ENCODE assay signal across 10 cellular contexts in genomic region chr3:52120576-52121458, GRCh38. TPM values are rescaled to one million over a fixed set of nuclear protein-coding genes. Genes with fewer than 3 reads are reported as not detected.
DNase-seq lines count a peak whose midpoint lies in the region; ATAC-seq and TF ChIP-seq lines count a peak whose summit lies in the region.
"Had no signal": no experiment of that assay in that cellular context is flagged by ENCODE, and none has a peak within 500 bp of the region (broad histone marks: within the 10 kb centered on the region; RNA-seq: fewer than 3 reads in every experiment).

No MANE protein-coding gene starts in this region.

- in situ Hi-C loops in brain microvascular endothelial cell (cut with HindIII; ENCODE audit: low pct_ligation_motif_present, low sequenced_read_pairs): no loop called here

- intact Hi-C loops in left colon (cut with DNase I, micrococcal nuclease): loop anchor here in 1 of 2 donors (5.0 kb wide), 1 partner anchor 119 kb away; no protein-coding TSS in a partner anchor

- H3K9me3 Mint-ChIP-seq in neural crest cell: no peaks in the 10 kb centered on the region
- H3K9me3 Mint-ChIP-seq: stimulated activated naive CD8-positive, alpha-beta T cell treated with anti-CD3 and anti-CD28 coated beads, Interleukin-15, amount 100 ng/mL, for 72 hours had no signal

- H3K27ac Mint-ChIP-seq in neural crest cell (ENCODE audit: unreplicated experiment): peak overlapping the region; percentile 83

- ATAC-seq in HG02852 (IDR thresholded peaks at IDR 0.05; ENCODE audit: unreplicated experiment) (peak; percentile 8), HG02623 (IDR thresholded peaks at IDR 0.05; ENCODE audit: unreplicated experiment) (no peak), left colon (no peak)
- ATAC-seq: body of pancreas; stimulated activated naive CD8-positive, alpha-beta T cell treated with anti-CD3 and anti-CD28 coated beads, Interleukin-15, amount 100 ng/mL, for 72 hours had no signal

- DNase-seq in GM10266 (ENCODE audit: extremely low spot score) (peak; percentile 34), caudate nucleus (lab: John Stamatoyannopoulos, UW) (peak in 14 of 61 donors; percentile 6 to 56 (median 21)), neural crest cell (ENCODE audit: low read depth, low spot score) (no peak), HT-29 (ENCODE audit: low spot score) (no peak), brain microvascular endothelial cell (no peak), left colon (no peak)
- DNase-seq: stimulated activated naive CD8-positive, alpha-beta T cell treated with anti-CD3 and anti-CD28 coated beads, Interleukin-15, amount 100 ng/mL, for 72 hours had no signal

- no peak overlapping the region for H3K4me3 Mint-ChIP-seq in neural crest cell
- H3K4me3 Mint-ChIP-seq: stimulated activated naive CD8-positive, alpha-beta T cell treated with anti-CD3 and anti-CD28 coated beads, Interleukin-15, amount 100 ng/mL, for 72 hours had no signal

- H3K27me3 ChIP-seq in brain microvascular endothelial cell (replicated peaks): no peaks in the 10 kb centered on the region
- H3K27me3 ChIP-seq: body of pancreas had no signal

- H3K27me3 Mint-ChIP-seq in neural crest cell (ENCODE audit: low read depth): no peaks in the 10 kb centered on the region
- H3K27me3 Mint-ChIP-seq: stimulated activated naive CD8-positive, alpha-beta T cell treated with anti-CD3 and anti-CD28 coated beads, Interleukin-15, amount 100 ng/mL, for 72 hours had no signal

- peak overlapping the region; percentile 73 for H3K27ac ChIP-seq in caudate nucleus (ENCODE audit: low read depth, low read length)
- no peak overlapping the region for H3K27ac ChIP-seq in brain microvascular endothelial cell

- no peaks in the 10 kb centered on the region for H3K36me3 ChIP-seq in brain microvascular endothelial cell (replicated peaks)

- TF ChIP-seq CTCF in GM10266 (IDR thresholded peaks at IDR 0.05; ENCODE audit: control insufficient read depth, insufficient read depth, low read depth, missing control alignments): no peak
- TF ChIP-seq CTCF in neural crest cell (conservative IDR thresholded peaks at IDR 0.05): no peak
- no peak for TF ChIP-seq CTCF in brain microvascular endothelial cell (IDR thresholded peaks at IDR 0.05; ENCODE audit: low read depth, low read length, missing control alignments)

- H3K4me1 Mint-ChIP-seq in neural crest cell: peaks cover 19% of the 10 kb centered on the region

- no peak overlapping the region for H3K4me3 ChIP-seq in brain microvascular endothelial cell (ENCODE audit: low read depth, low read length)
- H3K4me3 ChIP-seq: body of pancreas had no signal

- peaks cover 10% of the 10 kb centered on the region for H3K36me3 Mint-ChIP-seq in neural crest cell (ENCODE audit: low read depth)

RNA-seq across cellular contexts. Expression of gene POC1A, which starts 33.4 kb away (rescaled TPM):
- total RNA-seq in neural crest cell (27.7 and 30.1 TPM in 2 replicates), left colon (1 to 10 TPM; 4.3 to 7.4 TPM)
- 25.2 and 27.4 TPM in 2 replicates for total RNA-seq in HT-29 (2014; rRNA removed; shearing (Covaris generic))
